Comparison of ENCODE assay signal across 8 cellular contexts in the genomic region with DNA sequence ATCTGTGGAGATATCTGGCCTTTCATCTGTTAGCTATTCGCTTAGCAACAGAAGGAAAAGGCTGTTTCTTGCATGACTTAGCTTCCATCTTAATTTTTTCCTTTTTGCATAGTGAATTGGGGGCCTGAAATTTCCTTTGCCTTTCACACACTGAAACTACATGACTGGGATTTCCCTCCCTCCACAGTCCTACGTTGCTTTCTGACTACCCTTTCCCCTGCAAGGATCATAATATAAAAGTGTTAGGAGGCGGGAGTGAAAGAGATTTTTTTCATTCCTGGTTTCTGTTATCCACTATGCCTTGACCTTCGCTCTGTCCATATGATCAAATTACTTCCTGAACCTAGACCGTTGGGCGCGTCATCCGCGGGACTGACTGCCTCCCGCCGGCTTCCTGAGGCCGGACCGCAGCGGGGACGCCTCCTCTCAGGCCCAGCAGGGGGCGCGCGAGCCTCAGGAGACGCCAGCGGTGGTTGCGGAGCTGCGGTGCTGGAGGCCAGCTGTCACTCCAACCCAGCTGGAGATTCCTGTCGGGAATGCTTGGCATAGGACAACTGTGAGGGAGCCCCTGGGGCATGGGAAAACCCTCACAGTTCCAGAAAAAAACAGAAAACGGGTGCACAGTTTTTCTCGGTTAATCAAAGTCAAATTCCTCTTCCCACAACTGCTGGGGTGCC. TPM values are rescaled to one million over a fixed set of nuclear protein-coding genes. Genes with fewer than 3 reads are reported as not detected.
DNase-seq lines count a peak whose midpoint lies in the region; ATAC-seq and TF ChIP-seq lines count a peak whose summit lies in the region.

No MANE protein-coding gene starts in this region.

- 9% methylated on average over 25 of the region's 25 CpGs for whole genome bisulfite sequencing in thyroid gland, 2 donors

- H3K27me3 ChIP-seq in DND-41 (ENCODE audit: insufficient read depth, low read length, poor library complexity) (no peaks in the 10 kb centered on the region), Karpas-422 (ENCODE audit: low read length) (no peaks in the 10 kb centered on the region), thyroid gland (no peaks in the 10 kb centered on the region)

- no peak overlapping the region for H3K27ac Mint-ChIP-seq in osteocyte (ENCODE audit: unreplicated experiment)

- H3K4me1 ChIP-seq in DND-41 (ENCODE audit: insufficient read depth, low read length) (no peaks in the 10 kb centered on the region), Karpas-422 (ENCODE audit: low read length) (peaks cover 3% of the 10 kb centered on the region; the same call in 1 of the 2 replicates), thyroid gland (peaks cover 0 to 10% of the 10 kb centered on the region in 2 donors)

- H4K20me1 ChIP-seq in DND-41 (ENCODE audit: insufficient read depth, low read length), result no peaks in the 10 kb centered on the region
- no peaks in the 10 kb centered on the region for H4K20me1 ChIP-seq in Karpas-422 (ENCODE audit: insufficient read depth, low read depth, low read length)

- peak overlapping the region; percentile 65 for H3K4me3 Mint-ChIP-seq in osteocyte (ENCODE audit: unreplicated experiment)

- no peaks in the 10 kb centered on the region for H3K79me2 ChIP-seq in DND-41 (ENCODE audit: insufficient read depth, low read length)
- H3K79me2 ChIP-seq in Karpas-422 (ENCODE audit: low read length), result no peaks in the 10 kb centered on the region

- H3K27ac ChIP-seq in DND-41 (ENCODE audit: low read length) (no peak overlapping the region), Karpas-422 (ENCODE audit: low read length) (no peak overlapping the region), thyroid gland (no peak overlapping the region)

- TF ChIP-seq CTCF in DND-41 (IDR thresholded peaks at IDR 0.05; ENCODE audit: borderline replicate concordance, extremely low read depth, low read length, poor library complexity, severe bottlenecking) (peak; percentile 74), osteocyte (IDR thresholded peaks at IDR 0.05) (peak; percentile 99), thyroid gland (IDR thresholded peaks at IDR 0.05) (peak; percentile 78 to 97 (median 96))

- TF ChIP-seq POLR2A in thyroid gland (IDR thresholded peaks at IDR 0.05), result no peak

- peaks cover 10% of the 10 kb centered on the region for H3K4me1 Mint-ChIP-seq in osteocyte (ENCODE audit: unreplicated experiment)

- H3K4me2 ChIP-seq in DND-41 (ENCODE audit: insufficient read depth, low read length) (no peak overlapping the region; the same call in 1 of the 2 replicates), Karpas-422 (ENCODE audit: low read depth, low read length, poor library complexity, severe bottlenecking) (peak overlapping the region; percentile 35)

- DNase-seq in DND-41 (peak; percentile 48), Karpas-422 (peak; percentile 86), SK-MEL-5 (ENCODE audit: low read depth, low spot score) (peak; percentile 78), glomerular visceral epithelial cell (ENCODE audit: extremely low spot score) (peak; percentile 85), osteocyte (ENCODE audit: extremely low spot score, unreplicated experiment) (peak; percentile 94), thyroid gland (peak; percentile 81 to 85)
- peak; percentile 50 for DNase-seq in activated naive CD4-positive, alpha-beta T cell treated with anti-CD3 and anti-CD28 coated beads, Interleukin-2, amount 50 U/mL, for 16 hours

- H3K4me3 ChIP-seq in DND-41 (ENCODE audit: low read depth in 1 of 2, low read length in 2 of 2) (no peak overlapping the region), Karpas-422 (ENCODE audit: low read length) (no peak overlapping the region), thyroid gland (replicated peaks in 1 of 3) (no peak overlapping the region)

- H3K27me3 Mint-ChIP-seq in osteocyte (ENCODE audit: unreplicated experiment), result peaks cover 39% of the 10 kb centered on the region

- peak; percentile 83 for ATAC-seq in DND-41 (ENCODE audit: insufficient read depth, low read depth)
- ATAC-seq in GM21723 (IDR thresholded peaks at IDR 0.05; ENCODE audit: unreplicated experiment), result peak; percentile 94

- H3K9ac ChIP-seq in DND-41 (ENCODE audit: low read depth, low read length) (no peak overlapping the region), Karpas-422 (ENCODE audit: low read length) (no peak overlapping the region)

- intact Hi-C loops in thyroid gland (cut with DNase I), result loop anchor here (5.0 kb wide), 2 partner anchors 143 to 198 kb away; no protein-coding TSS in a partner anchor

- no peaks in the 10 kb centered on the region for H3K9me3 Mint-ChIP-seq in osteocyte (ENCODE audit: unreplicated experiment)

- in situ Hi-C loops in SK-MEL-5 (cut with HindIII; ENCODE audit: low pct_unique_long_range_greater_than_20kb, low sequenced_read_pairs), result no loop called here

- H3K36me3 ChIP-seq in DND-41 (ENCODE audit: insufficient read depth, low read length) (no peaks in the 10 kb centered on the region), Karpas-422 (ENCODE audit: insufficient read depth, low read length) (no peaks in the 10 kb centered on the region), thyroid gland (no peaks in the 10 kb centered on the region)

- H3K9me2 ChIP-seq in Karpas-422 (replicated peaks; ENCODE audit: insufficient read depth, low read length), result no peaks in the 10 kb centered on the region

- no peaks in the 10 kb centered on the region for H3K9me3 ChIP-seq in DND-41 (ENCODE audit: insufficient read depth, low read length, severe bottlenecking)
- no peaks in the 10 kb centered on the region for H3K9me3 ChIP-seq in Karpas-422 (ENCODE audit: low read length)
- no peaks in the 10 kb centered on the region for H3K9me3 ChIP-seq in thyroid gland

- H2AFZ ChIP-seq in DND-41 (ENCODE audit: low read depth, low read length) (no peak overlapping the region), Karpas-422 (ENCODE audit: low read length) (0 out of 2 replicates have a peak overlapping the region, but pooled peaks have one; percentile 64)

- no peaks in the 10 kb centered on the region for H3K36me3 Mint-ChIP-seq in osteocyte (ENCODE audit: unreplicated experiment)

RNA-seq across cellular contexts. Expression of a gene that starts 55.6 kb away (rescaled TPM):
- not detected in 2 replicates for total RNA-seq in Karpas-422 (2014; rRNA removed; shearing (Covaris generic); ENCODE audit: low replicate concordance)
- total RNA-seq in SK-MEL-5 (2014; rRNA removed; shearing (Covaris generic)), result not detected in 2 replicates
- not detected in 2 replicates for polyA plus RNA-seq in SK-MEL-5 (2015; cell fraction: cytosol; rRNA removed)
- not detected in 2 replicates for polyA plus RNA-seq in SK-MEL-5 (2015; cell fraction: nucleus; rRNA removed)
- total RNA-seq in osteocyte (not detected in 2 replicates), thyroid gland (not detected)
